ENCODE assay signal across 8 cellular contexts in genomic region chr11:30322826-30323710, GRCh38. TPM values are rescaled to one million over a fixed set of nuclear protein-coding genes. Genes with fewer than 3 reads are reported as not detected.
DNase-seq lines count a peak whose midpoint lies in the region; ATAC-seq and TF ChIP-seq lines count a peak whose summit lies in the region.

TSS of gene ARL14EP (plus strand) at chr11:30323104. CDS start at chr11:30330949, 7,845 bp downstream.

- no peaks in the 10 kb centered on the region for H3K9me3 Mint-ChIP-seq in T-helper 1 cell treated with Interleukin-12 subunit alpha and Interleukin-12 subunit beta and Interleukin-4 antibody, amounts not matched to agents 30 μg/mL and 1 μg/mL, for 36 hours
- H3K9me3 Mint-ChIP-seq in progenitor cell of endocrine pancreas (ENCODE audit: low read depth) = no peaks in the 10 kb centered on the region

- peaks cover 17% of the 10 kb centered on the region for H3K36me3 Mint-ChIP-seq in T-helper 1 cell treated with Interleukin-12 subunit alpha and Interleukin-12 subunit beta and Interleukin-4 antibody, amounts not matched to agents 30 μg/mL and 1 μg/mL, for 36 hours (ENCODE audit: low read depth)
- H3K36me3 Mint-ChIP-seq in progenitor cell of endocrine pancreas (ENCODE audit: insufficient read depth) = no peaks in the 10 kb centered on the region

- peak within 1 kb of the TSS; percentile 100 for H3K4me3 Mint-ChIP-seq in T-helper 1 cell treated with Interleukin-12 subunit alpha and Interleukin-12 subunit beta and Interleukin-4 antibody, amounts not matched to agents 30 μg/mL and 1 μg/mL, for 36 hours
- H3K4me3 Mint-ChIP-seq in progenitor cell of endocrine pancreas (ENCODE audit: low read depth) = peak within 1 kb of the TSS; percentile 96

- DNase-seq in GM13976 (ENCODE audit: low spot score) (peak; percentile 88), NCI-H146 treated with DMSO at 0.1 percent for 48 hours (lab: John Stamatoyannopoulos, UW; ENCODE audit: unreplicated experiment) (peak; percentile 93), amniotic stem cell (lab: John Stamatoyannopoulos, UW) (peak; percentile 93), left cardiac atrium (peak; percentile 95), progenitor cell of endocrine pancreas (ENCODE audit: low spot score, unreplicated experiment) (peak; percentile 79), ureter (ENCODE audit: low spot score) (peak; percentile 94)

- no peak for TF ChIP-seq CTCF in GM13976 (IDR thresholded peaks at IDR 0.05; ENCODE audit: borderline replicate concordance, control extremely low read depth, extremely low read depth, insufficient read depth, missing control alignments)
- no peak for TF ChIP-seq CTCF in progenitor cell of endocrine pancreas (IDR thresholded peaks at IDR 0.05; ENCODE audit: unreplicated experiment)

- ATAC-seq in HG02870 (IDR thresholded peaks at IDR 0.05; ENCODE audit: unreplicated experiment) (peak; percentile 96), left cardiac atrium (peak; percentile 99)

- peaks cover 11% of the 10 kb centered on the region for H3K27me3 Mint-ChIP-seq in T-helper 1 cell treated with Interleukin-12 subunit alpha and Interleukin-12 subunit beta and Interleukin-4 antibody, amounts not matched to agents 30 μg/mL and 1 μg/mL, for 36 hours (ENCODE audit: low read depth)
- H3K27me3 Mint-ChIP-seq in progenitor cell of endocrine pancreas = peaks cover 12% of the 10 kb centered on the region

- intact Hi-C loops in left cardiac atrium (cut with DNase I) = no loop called here

- in situ Hi-C loops in GM13976 (cut with MboI; ENCODE audit: low sequenced_read_pairs, unreplicated experiment) = no loop called here

- peaks cover 41% of the 10 kb centered on the region for H3K4me1 Mint-ChIP-seq in T-helper 1 cell treated with Interleukin-12 subunit alpha and Interleukin-12 subunit beta and Interleukin-4 antibody, amounts not matched to agents 30 μg/mL and 1 μg/mL, for 36 hours (ENCODE audit: low read depth)
- peaks cover 16% of the 10 kb centered on the region for H3K4me1 Mint-ChIP-seq in progenitor cell of endocrine pancreas (ENCODE audit: low read depth)

- H3K27ac Mint-ChIP-seq in T-helper 1 cell treated with Interleukin-12 subunit alpha and Interleukin-12 subunit beta and Interleukin-4 antibody, amounts not matched to agents 30 μg/mL and 1 μg/mL, for 36 hours = peak within 1 kb of the TSS; percentile 99
- peak within 1 kb of the TSS; percentile 100 for H3K27ac Mint-ChIP-seq in progenitor cell of endocrine pancreas

RNA-seq across cellular contexts. Expression of gene ARL14EP, which starts in this region (rescaled TPM):
- 10 to 100 TPM; 28.1 TPM for total RNA-seq in left cardiac atrium
- 26.6 and 29.2 TPM in 2 replicates for total RNA-seq in progenitor cell of endocrine pancreas
- 37.6 TPM for total RNA-seq in ureter

Comparison
In these comparisons a context has a peak if more than half of its experiments do, and no peak if none do; other contexts are left out.
1. Peak in every context shown above with its lines: DNase-seq and ATAC-seq.